2 cellular contexts compared by ENCODE assay signal in genomic region chr11:65251476-65251875, GRCh38.
TF ChIP-seq lines count a peak whose summit lies in the region.

No MANE protein-coding gene starts in this region.

TF ChIP-seq in IMR-90, 13 proteins besides CTCF, POLR2A, EP300 and RAD21:
- TF ChIP-seq BHLHE40 (IDR thresholded peaks at IDR 0.05; ENCODE audit: low read depth, low read length) (no peak), RFX5 (IDR thresholded peaks at IDR 0.05; ENCODE audit: low read depth, low read length) (no peak), SMC3 (IDR thresholded peaks at IDR 0.05; ENCODE audit: low read depth, low read length) (no peak), FOS (IDR thresholded peaks at IDR 0.05; ENCODE audit: low read depth, low read length) (no peak), CEBPB (IDR thresholded peaks at IDR 0.05; ENCODE audit: low read depth, low read length) (no peak), CHD1 (IDR thresholded peaks at IDR 0.05; ENCODE audit: low read depth, low read length) (no peak), MXI1 (IDR thresholded peaks at IDR 0.05; ENCODE audit: borderline replicate concordance, low read depth, low read length) (no peak), MAZ (IDR thresholded peaks at IDR 0.05; ENCODE audit: borderline replicate concordance, low read depth, low read length) (no peak), NFE2L2 (IDR thresholded peaks at IDR 0.05; ENCODE audit: low read depth, low read length) (no peak), USF2 (IDR thresholded peaks at IDR 0.05; ENCODE audit: low read depth, low read length) (no peak), RCOR1 (IDR thresholded peaks at IDR 0.05; ENCODE audit: insufficient replicate concordance, low read length) (no peak), ELK1 (IDR thresholded peaks at IDR 0.05; ENCODE audit: borderline replicate concordance, low read depth, low read length) (no peak), MAFK (IDR thresholded peaks at IDR 0.05; ENCODE audit: low read depth, low read length) (no peak)

TF ChIP-seq in H1, 55 proteins besides CTCF, POLR2A, EP300 and RAD21:
- TF ChIP-seq MAX (IDR thresholded peaks at IDR 0.05), result no peak
- TF ChIP-seq E2F6 (IDR thresholded peaks at IDR 0.05), result no peak
- no peak for TF ChIP-seq USF2 (IDR thresholded peaks at IDR 0.05; ENCODE audit: low read length)
- TF ChIP-seq ZNF274 (IDR thresholded peaks at IDR 0.05; ENCODE audit: borderline replicate concordance, extremely low read depth, low read length), result no peak
- TF ChIP-seq TBP (IDR thresholded peaks at IDR 0.05; ENCODE audit: low read depth, low read length), result no peak
- TF ChIP-seq RNF2 (IDR thresholded peaks at IDR 0.05; ENCODE audit: borderline replicate concordance, low read depth, low read length, missing control alignments, poor library complexity, severe bottlenecking), result no peak
- TF ChIP-seq SUZ12 (IDR thresholded peaks at IDR 0.05; ENCODE audit: low read length), result no peak
- no peak for TF ChIP-seq NANOG (IDR thresholded peaks at IDR 0.05; ENCODE audit: insufficient read depth, low read depth, low read length, poor library complexity, severe bottlenecking)
- no peak for TF ChIP-seq RXRA (IDR thresholded peaks at IDR 0.05; ENCODE audit: insufficient read depth, low read depth, low read length)
- TF ChIP-seq EZH2 (IDR thresholded peaks at IDR 0.05; ENCODE audit: low read depth, low read length, severe bottlenecking), result no peak
- no peak for TF ChIP-seq FOSL1 (IDR thresholded peaks at IDR 0.05; ENCODE audit: insufficient read depth, low read depth, low read length)
